Comparison of ENCODE assay signal across 10 cellular contexts in genomic region chr14:20866963-20867362, GRCh38. TPM values are rescaled to one million over a fixed set of nuclear protein-coding genes. Genes with fewer than 3 reads are reported as not detected.
DNase-seq lines count a peak whose midpoint lies in the region; ATAC-seq and TF ChIP-seq lines count a peak whose summit lies in the region.
"Had no signal": no experiment of that assay in that cellular context is flagged by ENCODE, and none has a peak within 500 bp of the region (broad histone marks: within the 10 kb centered on the region; RNA-seq: fewer than 3 reads in every experiment).

No MANE protein-coding gene starts in this region.

- no peak overlapping the region for H3K27ac ChIP-seq in GM23338 (ENCODE audit: low read depth)
- no peak overlapping the region for H3K27ac ChIP-seq in CD8-positive, alpha-beta memory T cell (ENCODE audit: low read depth, low read length)

- POLR2A ChIA-PET in CD8-positive, alpha-beta memory T cell (lab: Charles Lee) = no interaction called here

- no peaks in the 10 kb centered on the region for H3K9me2 ChIP-seq in GM23338 (ENCODE audit: insufficient read depth)

- H3K9ac ChIP-seq in adipocyte (ENCODE audit: low read length) = no peak overlapping the region

- no peaks in the 10 kb centered on the region for H3K79me2 ChIP-seq in GM23338 (replicated peaks; ENCODE audit: insufficient read depth)

- TF ChIP-seq CTCF in GM23338 (conservative IDR thresholded peaks at IDR 0.05; ENCODE audit: low read depth in 2 of 2) (peak; percentile 70 to 86), kidney epithelial cell (IDR thresholded peaks at IDR 0.05; ENCODE audit: insufficient read depth, low read length, poor library complexity, severe bottlenecking) (peak; percentile 33)

- H3K36me3 ChIP-seq in GM23338 (ENCODE audit: insufficient read depth) (no peaks in the 10 kb centered on the region), adipocyte (ENCODE audit: control insufficient read depth, insufficient read depth, low read length, severe bottlenecking) (no peaks in the 10 kb centered on the region), kidney epithelial cell (ENCODE audit: control insufficient read depth, insufficient read depth, low read length) (no peaks in the 10 kb centered on the region)
- H3K36me3 ChIP-seq in CD8-positive, alpha-beta memory T cell (ENCODE audit: insufficient read depth, low read length) = no peaks in the 10 kb centered on the region

- H3F3A ChIP-seq in GM23338 (replicated peaks; ENCODE audit: low read depth) = no peaks in the 10 kb centered on the region

- H3K27me3 Mint-ChIP-seq in GM23338 (ENCODE audit: insufficient read depth, low read depth, poor library complexity) = peaks cover 3% of the 10 kb centered on the region
- peaks cover 5 to 46% of the 10 kb centered on the region in 2 donors for H3K27me3 Mint-ChIP-seq in CD8-positive, alpha-beta memory T cell

- H3K4me1 ChIP-seq in GM23338 (ENCODE audit: insufficient read depth) (no peaks in the 10 kb centered on the region), adipocyte (ENCODE audit: control insufficient read depth, insufficient read depth, low read length) (no peaks in the 10 kb centered on the region)
- H3K4me1 ChIP-seq in CD8-positive, alpha-beta memory T cell (ENCODE audit: insufficient read depth, low read length) = no peaks in the 10 kb centered on the region

- no peak overlapping the region for H3K4me3 ChIP-seq in GM23338
- no peak overlapping the region for H3K4me3 ChIP-seq in adipocyte (ENCODE audit: low read length)
- no peak overlapping the region for H3K4me3 ChIP-seq in kidney epithelial cell (ENCODE audit: low read depth, low read length)
- H3K4me3 ChIP-seq in CD8-positive, alpha-beta memory T cell (ENCODE audit: low read length) = no peak overlapping the region

- no peaks in the 10 kb centered on the region for H3K27me3 ChIP-seq in GM23338 (ENCODE audit: insufficient read depth)
- H3K27me3 ChIP-seq in adipocyte (replicated peaks; ENCODE audit: control insufficient read depth, insufficient read depth, low read length) = peaks cover 27% of the 10 kb centered on the region
- H3K27me3 ChIP-seq in kidney epithelial cell (ENCODE audit: control insufficient read depth, insufficient read depth, low read length) = no peaks in the 10 kb centered on the region
- no peaks in the 10 kb centered on the region for H3K27me3 ChIP-seq in CD8-positive, alpha-beta memory T cell (ENCODE audit: insufficient read depth, low read length, poor library complexity, severe bottlenecking)

- CTCF ChIA-PET in CD8-positive, alpha-beta memory T cell (lab: Charles Lee) = interaction anchor here (0.9 to 2.3 kb wide), 5 partner anchors 9 to 204 kb away, joined by 3 to 8 read pairs (median 4); no protein-coding TSS in a partner anchor

- peak; percentile 88 for ATAC-seq in GM23338
- no peak for ATAC-seq in HG03196 (IDR thresholded peaks at IDR 0.05; ENCODE audit: unreplicated experiment)

- no peaks in the 10 kb centered on the region; the same call in 2 of the 3 replicates for H3K36me3 Mint-ChIP-seq in GM23338 (ENCODE audit: low read depth)
- no peaks in the 10 kb centered on the region for H3K36me3 Mint-ChIP-seq in CD8-positive, alpha-beta memory T cell

- DNase-seq in Ammon's horn (ENCODE audit: low spot score) (peak; percentile 46), GM23338 (ENCODE audit: low spot score) (peak; percentile 69), adipocyte (ENCODE audit: low read depth) (peak; percentile 2), kidney epithelial cell (ENCODE audit: low read depth) (no peak), DMS153 treated with DMSO at 0.1 percent for 48 hours (lab: John Stamatoyannopoulos, UW; ENCODE audit: unreplicated experiment) (no peak), NCI-H2196 (lab: John Stamatoyannopoulos, UW; ENCODE audit: unreplicated experiment) (no peak)
- DNase-seq in CD8-positive, alpha-beta memory T cell = no peak
- DNase-seq: activated CD8-positive, alpha-beta memory T cell treated with anti-CD3 and anti-CD28 coated beads, Interleukin-2, amount 50 U/mL, for 48 hours had no signal

- no peak overlapping the region for H3K4me2 ChIP-seq in GM23338

- no peak overlapping the region for H3K27ac Mint-ChIP-seq in GM23338
- no peak overlapping the region for H3K27ac Mint-ChIP-seq in CD8-positive, alpha-beta memory T cell

- no peaks in the 10 kb centered on the region for H4K20me1 ChIP-seq in GM23338 (replicated peaks; ENCODE audit: insufficient read depth)

- H3K4me3 Mint-ChIP-seq in GM23338 = no peak overlapping the region
- no peak overlapping the region for H3K4me3 Mint-ChIP-seq in CD8-positive, alpha-beta memory T cell

- H3K9me3 ChIP-seq in adipocyte (ENCODE audit: control insufficient read depth, low read length) = no peaks in the 10 kb centered on the region
- no peaks in the 10 kb centered on the region for H3K9me3 ChIP-seq in CD8-positive, alpha-beta memory T cell (ENCODE audit: low read length)

- H3K4me1 Mint-ChIP-seq in GM23338 = peaks cover 11% of the 10 kb centered on the region
- H3K4me1 Mint-ChIP-seq in CD8-positive, alpha-beta memory T cell = no peaks in the 10 kb centered on the region

- H2AFZ ChIP-seq in GM23338 = no peak overlapping the region

- no peaks in the 10 kb centered on the region for H3K9me3 Mint-ChIP-seq in GM23338
- H3K9me3 Mint-ChIP-seq in CD8-positive, alpha-beta memory T cell = no peaks in the 10 kb centered on the region

TF ChIP-seq in GM23338, 12 proteins besides CTCF, POLR2A, EP300 and RAD21 (continues in another document):
- TF ChIP-seq, protein P1, sequence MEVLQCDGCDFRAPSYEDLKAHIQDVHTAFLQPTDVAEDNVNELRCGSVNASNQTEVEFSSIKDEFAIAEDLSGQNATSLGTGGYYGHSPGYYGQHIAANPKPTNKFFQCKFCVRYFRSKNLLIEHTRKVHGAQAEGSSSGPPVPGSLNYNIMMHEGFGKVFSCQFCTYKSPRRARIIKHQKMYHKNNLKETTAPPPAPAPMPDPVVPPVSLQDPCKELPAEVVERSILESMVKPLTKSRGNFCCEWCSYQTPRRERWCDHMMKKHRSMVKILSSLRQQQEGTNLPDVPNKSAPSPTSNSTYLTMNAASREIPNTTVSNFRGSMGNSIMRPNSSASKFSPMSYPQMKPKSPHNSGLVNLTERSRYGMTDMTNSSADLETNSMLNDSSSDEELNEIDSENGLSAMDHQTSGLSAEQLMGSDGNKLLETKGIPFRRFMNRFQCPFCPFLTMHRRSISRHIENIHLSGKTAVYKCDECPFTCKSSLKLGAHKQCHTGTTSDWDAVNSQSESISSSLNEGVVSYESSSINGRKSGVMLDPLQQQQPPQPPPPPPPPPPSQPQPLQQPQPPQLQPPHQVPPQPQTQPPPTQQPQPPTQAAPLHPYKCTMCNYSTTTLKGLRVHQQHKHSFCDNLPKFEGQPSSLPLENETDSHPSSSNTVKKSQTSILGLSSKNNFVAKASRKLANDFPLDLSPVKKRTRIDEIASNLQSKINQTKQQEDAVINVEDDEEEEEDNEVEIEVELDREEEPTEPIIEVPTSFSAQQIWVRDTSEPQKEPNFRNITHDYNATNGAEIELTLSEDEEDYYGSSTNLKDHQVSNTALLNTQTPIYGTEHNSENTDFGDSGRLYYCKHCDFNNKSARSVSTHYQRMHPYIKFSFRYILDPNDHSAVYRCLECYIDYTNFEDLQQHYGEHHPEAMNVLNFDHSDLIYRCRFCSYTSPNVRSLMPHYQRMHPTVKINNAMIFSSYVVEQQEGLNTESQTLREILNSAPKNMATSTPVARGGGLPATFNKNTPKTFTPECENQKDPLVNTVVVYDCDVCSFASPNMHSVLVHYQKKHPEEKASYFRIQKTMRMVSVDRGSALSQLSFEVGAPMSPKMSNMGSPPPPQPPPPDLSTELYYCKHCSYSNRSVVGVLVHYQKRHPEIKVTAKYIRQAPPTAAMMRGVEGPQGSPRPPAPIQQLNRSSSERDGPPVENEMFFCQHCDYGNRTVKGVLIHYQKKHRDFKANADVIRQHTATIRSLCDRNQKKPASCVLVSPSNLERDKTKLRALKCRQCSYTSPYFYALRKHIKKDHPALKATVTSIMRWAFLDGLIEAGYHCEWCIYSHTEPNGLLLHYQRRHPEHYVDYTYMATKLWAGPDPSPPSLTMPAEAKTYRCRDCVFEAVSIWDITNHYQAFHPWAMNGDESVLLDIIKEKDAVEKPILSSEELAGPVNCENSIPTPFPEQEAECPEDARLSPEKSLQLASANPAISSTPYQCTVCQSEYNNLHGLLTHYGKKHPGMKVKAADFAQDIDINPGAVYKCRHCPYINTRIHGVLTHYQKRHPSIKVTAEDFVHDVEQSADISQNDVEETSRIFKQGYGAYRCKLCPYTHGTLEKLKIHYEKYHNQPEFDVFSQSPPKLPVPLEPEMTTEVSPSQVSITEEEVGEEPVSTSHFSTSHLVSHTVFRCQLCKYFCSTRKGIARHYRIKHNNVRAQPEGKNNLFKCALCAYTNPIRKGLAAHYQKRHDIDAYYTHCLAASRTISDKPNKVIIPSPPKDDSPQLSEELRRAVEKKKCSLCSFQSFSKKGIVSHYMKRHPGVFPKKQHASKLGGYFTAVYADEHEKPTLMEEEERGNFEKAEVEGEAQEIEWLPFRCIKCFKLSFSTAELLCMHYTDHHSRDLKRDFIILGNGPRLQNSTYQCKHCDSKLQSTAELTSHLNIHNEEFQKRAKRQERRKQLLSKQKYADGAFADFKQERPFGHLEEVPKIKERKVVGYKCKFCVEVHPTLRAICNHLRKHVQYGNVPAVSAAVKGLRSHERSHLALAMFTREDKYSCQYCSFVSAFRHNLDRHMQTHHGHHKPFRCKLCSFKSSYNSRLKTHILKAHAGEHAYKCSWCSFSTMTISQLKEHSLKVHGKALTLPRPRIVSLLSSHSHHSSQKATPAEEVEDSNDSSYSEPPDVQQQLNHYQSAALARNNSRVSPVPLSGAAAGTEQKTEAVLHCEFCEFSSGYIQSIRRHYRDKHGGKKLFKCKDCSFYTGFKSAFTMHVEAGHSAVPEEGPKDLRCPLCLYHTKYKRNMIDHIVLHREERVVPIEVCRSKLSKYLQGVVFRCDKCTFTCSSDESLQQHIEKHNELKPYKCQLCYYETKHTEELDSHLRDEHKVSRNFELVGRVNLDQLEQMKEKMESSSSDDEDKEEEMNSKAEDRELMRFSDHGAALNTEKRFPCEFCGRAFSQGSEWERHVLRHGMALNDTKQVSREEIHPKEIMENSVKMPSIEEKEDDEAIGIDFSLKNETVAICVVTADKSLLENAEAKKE (CRISPR knock-in tag; IDR thresholded peaks at IDR 0.05) = no peak

RNA-seq across cellular contexts. Expression of gene RNASE3, which starts 24.2 kb away (rescaled TPM):
- total RNA-seq in GM23338 (2014; rRNA removed; shearing (Covaris generic)) = not detected in 2 replicates
- polyA plus RNA-seq in GM23338 (2016; fragmentation: Nextera tagmentation; extraction: Ambion mirVana) = not detected in 2 replicates
- total RNA-seq in kidney epithelial cell = not detected in 2 replicates
- not detected for total RNA-seq in CD8-positive, alpha-beta memory T cell
- not detected for polyA plus RNA-seq in CD8-positive, alpha-beta memory T cell
- total RNA-seq: pulmonary artery endothelial cell had no signal

Comparison
In these comparisons a context has a peak if more than half of its experiments do, and no peak if none do; other contexts are left out.
1. DNase-seq: peak in Ammon's horn (single experiment), GM23338 (single experiment) and adipocyte (single experiment); none in kidney epithelial cell (single experiment), CD8-positive, alpha-beta memory T cell (0 of 5), DMS153 treated with DMSO at 0.1 percent for 48 hours (single experiment) and NCI-H2196 (single experiment).